ENCODE assay signal across 23 cellular contexts in genomic region chr1:244150665-244151064, GRCh38.
DNase-seq lines count a peak whose midpoint lies in the region; ATAC-seq lines count a peak whose summit lies in the region.
"Had no signal": no experiment of that assay in that cellular context is flagged by ENCODE, and none has a peak within 500 bp of the region (broad histone marks: within the 10 kb centered on the region; RNA-seq: fewer than 3 reads in every experiment).

No MANE protein-coding gene starts in this region.

- H2AFZ ChIP-seq in neuronal stem cell (ENCODE audit: low read length), result peak overlapping the region; percentile 66
- H2AFZ ChIP-seq: hepatocyte had no signal

- peak; percentile 71 for ATAC-seq in GM18519 (IDR thresholded peaks at IDR 0.05; ENCODE audit: low FRiP score, unreplicated experiment)
- peak; percentile 85 for ATAC-seq in GM21717 (IDR thresholded peaks at IDR 0.05; ENCODE audit: unreplicated experiment)
- peak; percentile 61 for ATAC-seq in HG03575 (IDR thresholded peaks at IDR 0.05; ENCODE audit: extremely low read depth, insufficient number of reproducible peaks, low FRiP score, unreplicated experiment)
- no peak for ATAC-seq in HG02798 (IDR thresholded peaks at IDR 0.05; ENCODE audit: poor library complexity, unreplicated experiment)
- no peak for ATAC-seq in HG03045 (IDR thresholded peaks at IDR 0.05; ENCODE audit: unreplicated experiment)
- ATAC-seq: left ventricle myocardium superior; natural killer cell treated with Interleukin-12 subunit alpha and Interleukin-12 subunit beta and Interleukin-15 and Interleukin-18, amount 100 ng/mL, for 72 hours; right lobe of liver had no signal

- H3K4me3 ChIP-seq in neuronal stem cell (ENCODE audit: low read length in 2 of 2), result no peak overlapping the region
- H3K4me3 ChIP-seq: hepatocyte, right lobe of liver, thoracic aorta had no signal

- no peaks in the 10 kb centered on the region for H3K27me3 ChIP-seq in neuronal stem cell (ENCODE audit: control insufficient read depth in 3 of 3, insufficient read depth in 3 of 3, low read depth in 1 of 3, low read length in 3 of 3)
- H3K27me3 ChIP-seq: hepatocyte, right lobe of liver had no signal

- H2AK5ac ChIP-seq in neuronal stem cell (ENCODE audit: low read depth, low read length), result peak overlapping the region; percentile 2

- no peaks in the 10 kb centered on the region for H3K36me3 ChIP-seq in neuronal stem cell (replicated peaks in 1 of 2; ENCODE audit: control insufficient read depth in 2 of 2, insufficient read depth in 2 of 2, low read length in 2 of 2)
- H3K36me3 ChIP-seq: right lobe of liver, thoracic aorta had no signal

- H4K91ac ChIP-seq in neuronal stem cell (ENCODE audit: low read depth, low read length, poor library complexity), result no peak overlapping the region

- H3K14ac ChIP-seq in neuronal stem cell (ENCODE audit: low read length), result no peak overlapping the region

- H3K9ac ChIP-seq in neuronal stem cell (ENCODE audit: low read depth, low read length, poor library complexity), result no peak overlapping the region

- H4K8ac ChIP-seq in neuronal stem cell (ENCODE audit: low read depth, low read length), result no peak overlapping the region

- no peak overlapping the region for H2BK12ac ChIP-seq in neuronal stem cell (ENCODE audit: low read length)

- no peak overlapping the region for H3K18ac ChIP-seq in neuronal stem cell (ENCODE audit: low read length)

- no peaks in the 10 kb centered on the region for H3K79me1 ChIP-seq in neuronal stem cell (ENCODE audit: low read depth, low read length)

- no peaks in the 10 kb centered on the region for H3K9me3 ChIP-seq in neuronal stem cell (replicated peaks in 1 of 2; ENCODE audit: control insufficient read depth in 2 of 2, insufficient read depth in 1 of 2, low read depth in 1 of 2, low read length in 2 of 2)
- H3K9me3 ChIP-seq: right lobe of liver, thoracic aorta had no signal

- DNase-seq in neuronal stem cell (ENCODE audit: low spot score), result no peak
- DNase-seq in germinal center (ENCODE audit: low spot score), result no peak
- DNase-seq in NK-92 (lab: John Stamatoyannopoulos, UW; ENCODE audit: unreplicated experiment), result no peak
- DNase-seq: activated CD4-positive, alpha-beta T cell treated with anti-CD3 and anti-CD28 coated beads, Interleukin-2, amount 50 U/mL, for 1 hour; activated CD8-positive, alpha-beta memory T cell treated with anti-CD3 and anti-CD28 coated beads, Interleukin-2, amount 50 U/mL, for 48 hours; activated effector memory CD4-positive, alpha-beta T cell treated with Interleukin-2 at 50 U/mL for 16 hours; cerebellar nuclear complex; KG1; left ventricle myocardium superior; midbrain; NCI-H1436; NCI-H510A treated with DMSO at 0.1 percent for 48 hours; posterior cingulate gyrus; right lobe of liver; stimulated activated CD4-positive, alpha-beta T cell treated with anti-CD3 and anti-CD28 coated beads, Interleukin-15, amount 100 ng/mL, for 24 hours had no signal

- no peak overlapping the region for H3K23ac ChIP-seq in neuronal stem cell (ENCODE audit: low read depth, low read length, poor library complexity)

- H3K4me2 ChIP-seq in neuronal stem cell (ENCODE audit: insufficient read depth, low read length, poor library complexity, severe bottlenecking), result no peak overlapping the region
- H3K4me2 ChIP-seq: hepatocyte had no signal

- no peak overlapping the region for H3K4ac ChIP-seq in neuronal stem cell (ENCODE audit: low read length)

- H3K27ac ChIP-seq in neuronal stem cell (replicated peaks; ENCODE audit: low read length), result no peak overlapping the region
- H3K27ac ChIP-seq: hepatocyte, right lobe of liver, thoracic aorta had no signal

- no peak overlapping the region for H2BK120ac ChIP-seq in neuronal stem cell (ENCODE audit: low read depth, low read length)

- no peak overlapping the region for H2BK5ac ChIP-seq in neuronal stem cell (ENCODE audit: low read length)

- no peak overlapping the region for H2BK15ac ChIP-seq in neuronal stem cell (ENCODE audit: low read length)

- H3K4me1 ChIP-seq in neuronal stem cell (ENCODE audit: control insufficient read depth in 2 of 2, insufficient read depth in 1 of 2, low read depth in 1 of 2, low read length in 2 of 2), result peaks cover 8 to 9% of the 10 kb centered on the region in 2 donors
- H3K4me1 ChIP-seq: right lobe of liver had no signal

- WGBS in neuronal stem cell (ENCODE audit: extremely low coverage in 2 of 2, insufficient read length in 2 of 2, insufficient replicate concordance in 1 of 2), 2 donors, result no CpG with 5 or more reads among the region's 4 CpGs

Comparison
In these comparisons a context has a peak if more than half of its experiments do, and no peak if none do; other contexts are left out.
1. ATAC-seq: peak in GM18519 (single experiment), GM21717 (single experiment) and HG03575 (single experiment); none in HG02798 (single experiment) and HG03045 (single experiment).